ENCODE assay signal across 18 cellular contexts in the genomic region with DNA sequence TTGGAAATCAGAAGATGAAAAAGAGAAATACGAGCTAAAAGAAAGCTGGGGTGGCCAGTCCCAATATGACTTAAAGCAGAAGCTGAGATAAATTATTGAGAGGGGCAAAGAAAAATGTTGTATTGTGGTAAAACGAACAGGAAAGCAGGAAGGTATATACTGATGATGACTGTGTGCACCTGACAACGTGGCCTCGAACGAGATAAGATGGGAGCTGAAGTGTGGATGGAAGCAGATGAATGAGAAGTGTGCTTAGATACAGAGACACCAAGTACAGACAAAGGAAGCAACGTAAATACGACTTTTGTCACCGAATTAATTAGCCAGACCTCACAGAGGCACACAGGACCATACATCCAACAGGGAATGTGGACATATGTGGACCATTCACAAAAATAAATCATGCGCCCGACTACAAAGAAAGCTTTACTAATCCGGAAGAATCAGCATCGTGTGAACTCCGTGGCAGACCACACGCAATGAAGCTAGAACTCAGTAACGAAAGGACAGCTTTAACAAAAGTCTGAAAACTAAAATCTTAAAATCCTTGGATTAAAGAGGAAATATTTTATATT.
DNase-seq lines count a peak whose midpoint lies in the region; ATAC-seq and TF ChIP-seq lines count a peak whose summit lies in the region.
"Had no signal": no experiment of that assay in that cellular context is flagged by ENCODE, and none has a peak within 500 bp of the region (broad histone marks: within the 10 kb centered on the region; RNA-seq: fewer than 3 reads in every experiment).

No MANE protein-coding gene starts in this region.

- POLR2A ChIA-PET in activated CD4-positive, alpha-beta T cell treated with anti-CD3 and anti-CD28 coated beads for 36 hours (lab: Charles Lee), result interaction anchor here (0.5 to 1.1 kb wide), 3 partner anchors 21 to 218 kb away, joined by 3 to 5 read pairs (median 4); no protein-coding TSS in a partner anchor
- POLR2A ChIA-PET in IMR-90 (lab: Charles Lee; ENCODE audit: unreplicated experiment), result no interaction called here
- POLR2A ChIA-PET in naive thymus-derived CD8-positive, alpha-beta T cell (lab: Charles Lee), result interaction anchor here (0.7 to 1.7 kb wide), 13 partner anchors 9 to 100 kb away, joined by 3 to 9 read pairs (median 4); no protein-coding TSS in a partner anchor

- H3K9me3 ChIP-seq in IMR-90 (ENCODE audit: control insufficient read depth, insufficient read depth, low read length), result no peaks in the 10 kb centered on the region
- H3K9me3 ChIP-seq in neural progenitor cell (ENCODE audit: low read depth), result no peaks in the 10 kb centered on the region
- H3K9me3 ChIP-seq: esophagus muscularis mucosa, SK-N-SH, tibial artery had no signal

- H2BK20ac ChIP-seq in IMR-90 (ENCODE audit: low read depth, low read length), result peak overlapping the region; percentile 73

- no peaks in the 10 kb centered on the region for H4K20me1 ChIP-seq in IMR-90 (ENCODE audit: insufficient read depth, low read length)
- no peaks in the 10 kb centered on the region for H4K20me1 ChIP-seq in neural progenitor cell (ENCODE audit: low read depth)

- peaks cover 21% of the 10 kb centered on the region for H3K36me3 Mint-ChIP-seq in activated CD4-positive, alpha-beta T cell treated with anti-CD3 and anti-CD28 coated beads for 36 hours (ENCODE audit: low read depth)
- peaks cover 41% of the 10 kb centered on the region for H3K36me3 Mint-ChIP-seq in activated T-helper 2 cell treated with anti-CD3 and anti-CD28 coated beads, Interferon-gamma antibody, Interleukin-2, Interleukin-4, amounts not matched to agents 10 μg/mL and 5 μg/mL and 100 μg/mL, durations not matched to agents 14 hours and 24 hours and 36 hours (ENCODE audit: low read depth)
- peaks cover 0 to 3% (median 0%) of the 10 kb centered on the region in 3 donors for H3K36me3 Mint-ChIP-seq in naive thymus-derived CD8-positive, alpha-beta T cell
- H3K36me3 Mint-ChIP-seq in neural progenitor cell, result no peaks in the 10 kb centered on the region

- 83% methylated on average over 1 of the region's 15 CpGs; no CpG with 5 or more reads in 1 of the 2 experiments for WGBS in IMR-90 (ENCODE audit: extremely low coverage in 2 of 2, insufficient read length in 1 of 2), 2 experiments

- no peaks in the 10 kb centered on the region for H3K9me3 Mint-ChIP-seq in activated CD4-positive, alpha-beta T cell treated with anti-CD3 and anti-CD28 coated beads for 36 hours (ENCODE audit: low read depth)
- H3K9me3 Mint-ChIP-seq in activated T-helper 2 cell treated with anti-CD3 and anti-CD28 coated beads, Interferon-gamma antibody, Interleukin-2, Interleukin-4, amounts not matched to agents 10 μg/mL and 5 μg/mL and 100 μg/mL, durations not matched to agents 14 hours and 24 hours and 36 hours, result no peaks in the 10 kb centered on the region
- no peaks in the 10 kb centered on the region for H3K9me3 Mint-ChIP-seq in naive thymus-derived CD8-positive, alpha-beta T cell
- no peaks in the 10 kb centered on the region for H3K9me3 Mint-ChIP-seq in neural progenitor cell
- H3K9me3 Mint-ChIP-seq: GM23338 had no signal

- in situ Hi-C loops in IMR-90 (cut with MboI; ENCODE audit: low sequenced_read_pairs), result no loop called here

- DNase-seq in activated CD4-positive, alpha-beta T cell treated with anti-CD3 and anti-CD28 coated beads for 36 hours, result no peak
- no peak for DNase-seq in activated CD4-positive, alpha-beta T cell treated with anti-CD3 and anti-CD28 coated beads, Interleukin-2, amount 50 U/mL, for 48 hours
- DNase-seq in IMR-90 (no peak), neural progenitor cell (ENCODE audit: low spot score) (no peak), GM10266 (ENCODE audit: extremely low spot score) (no peak)
- DNase-seq in activated T-helper 2 cell treated with anti-CD3 and anti-CD28 coated beads, Interferon-gamma antibody, Interleukin-2, Interleukin-4, amounts not matched to agents 10 μg/mL and 5 μg/mL and 100 μg/mL, durations not matched to agents 14 hours and 24 hours and 36 hours (ENCODE audit: low spot score), result no peak
- peak in 1 of 10 donors; percentile 43 for DNase-seq in naive thymus-derived CD8-positive, alpha-beta T cell
- DNase-seq: DMS153, KG1, NCI-H1048, NCI-H774, SK-N-SH, tibial artery had no signal

- no peak for ATAC-seq in activated CD4-positive, alpha-beta T cell treated with anti-CD3 and anti-CD28 coated beads for 36 hours
- no peak for ATAC-seq in IMR-90 (ENCODE audit: low read depth)
- peak; percentile 41 to 56 for ATAC-seq in naive thymus-derived CD8-positive, alpha-beta T cell
- ATAC-seq in HG03045 (IDR thresholded peaks at IDR 0.05; ENCODE audit: unreplicated experiment), result no peak
- ATAC-seq: GM23338, Panc1 had no signal

- no peaks in the 10 kb centered on the region for H3F3A ChIP-seq in neural progenitor cell (ENCODE audit: low read depth)

- H2BK120ac ChIP-seq in IMR-90 (ENCODE audit: low read depth, low read length), result peak overlapping the region; percentile 90

- peak overlapping the region; percentile 92 for H3K14ac ChIP-seq in IMR-90 (replicated peaks; ENCODE audit: low read depth, low read length)

- H3K4me2 ChIP-seq in IMR-90 (ENCODE audit: low read depth, low read length) (no peak overlapping the region), neural progenitor cell (no peak overlapping the region)
- H3K4me2 ChIP-seq: GM23338, SK-N-SH, smooth muscle cell had no signal

- H3K4me3 ChIP-seq in IMR-90 (ENCODE audit: insufficient read depth, low read depth, low read length), result no peak overlapping the region
- H3K4me3 ChIP-seq in neural progenitor cell, result no peak overlapping the region
- H3K4me3 ChIP-seq: esophagus muscularis mucosa, GM23338, smooth muscle cell, tibial artery had no signal

- no TSS peak for BruUV-seq in IMR-90 (replicated peaks; lab: Mats Ljungman, UMichigan)

- H3K4me3 Mint-ChIP-seq in activated CD4-positive, alpha-beta T cell treated with anti-CD3 and anti-CD28 coated beads for 36 hours, result peak overlapping the region; percentile 6
- H3K4me3 Mint-ChIP-seq in activated T-helper 2 cell treated with anti-CD3 and anti-CD28 coated beads, Interferon-gamma antibody, Interleukin-2, Interleukin-4, amounts not matched to agents 10 μg/mL and 5 μg/mL and 100 μg/mL, durations not matched to agents 14 hours and 24 hours and 36 hours (ENCODE audit: low read depth), result peak overlapping the region; percentile 46
- H3K4me3 Mint-ChIP-seq in naive thymus-derived CD8-positive, alpha-beta T cell, result peak overlapping the region; percentile 27 to 83 (median 58)
- H3K4me3 Mint-ChIP-seq in neural progenitor cell, result no peak overlapping the region
- H3K4me3 Mint-ChIP-seq: GM23338 had no signal

- H3K27ac Mint-ChIP-seq in activated CD4-positive, alpha-beta T cell treated with anti-CD3 and anti-CD28 coated beads for 36 hours, result peak overlapping the region; percentile 79
- H3K27ac Mint-ChIP-seq in activated T-helper 2 cell treated with anti-CD3 and anti-CD28 coated beads, Interferon-gamma antibody, Interleukin-2, Interleukin-4, amounts not matched to agents 10 μg/mL and 5 μg/mL and 100 μg/mL, durations not matched to agents 14 hours and 24 hours and 36 hours, result peak overlapping the region; percentile 87
- H3K27ac Mint-ChIP-seq in naive thymus-derived CD8-positive, alpha-beta T cell, result peak overlapping the region; percentile 75 to 97 (median 86)
- no peak overlapping the region for H3K27ac Mint-ChIP-seq in neural progenitor cell
- H3K27ac Mint-ChIP-seq: GM23338 had no signal

- H4K91ac ChIP-seq in IMR-90 (ENCODE audit: insufficient read depth, low read depth, low read length), result peak overlapping the region; percentile 70

- CTCF ChIA-PET in activated CD4-positive, alpha-beta T cell treated with anti-CD3 and anti-CD28 coated beads for 36 hours (lab: Charles Lee), result interaction anchor here (0.7 to 2.2 kb wide), 12 partner anchors 11 to 135 kb away, joined by 3 to 8 read pairs (median 3); no protein-coding TSS in a partner anchor
- CTCF ChIA-PET in IMR-90 (lab: Yijun Ruan, JAX), result interaction anchor here (0.6 to 2.0 kb wide), 2 partner anchors 10 to 197 kb away, joined by 3 to 5 read pairs; no protein-coding TSS in a partner anchor

- H3K79me2 ChIP-seq in neural progenitor cell (ENCODE audit: low read depth), result no peaks in the 10 kb centered on the region

- H3K27ac ChIP-seq in IMR-90 (ENCODE audit: insufficient read depth, low read length) (no peak overlapping the region), neural progenitor cell (no peak overlapping the region)
- H3K27ac ChIP-seq: esophagus muscularis mucosa, tibial artery had no signal

- H2AFZ ChIP-seq in IMR-90 (replicated peaks; ENCODE audit: low read length, poor library complexity) (no peak overlapping the region), neural progenitor cell (replicated peaks) (no peak overlapping the region)
- H2AFZ ChIP-seq: GM23338 had no signal

- H3K4me1 ChIP-seq in IMR-90 (ENCODE audit: control insufficient read depth, insufficient read depth, low read length), result peaks cover 24% of the 10 kb centered on the region
- H3K4me1 ChIP-seq in neural progenitor cell, result no peaks in the 10 kb centered on the region
- H3K4me1 ChIP-seq: tibial artery had no signal

- no peak overlapping the region for H3K56ac ChIP-seq in IMR-90 (ENCODE audit: extremely low read depth, insufficient read depth, low read length)

- H2BK15ac ChIP-seq in IMR-90 (ENCODE audit: low read depth, low read length), result peak overlapping the region; percentile 89; the same call in 2 of the 3 replicates

- no peak overlapping the region for H2AK9ac ChIP-seq in IMR-90 (replicated peaks; ENCODE audit: low read depth, low read length, poor library complexity)

- no peak for TF ChIP-seq POLR2A in IMR-90 (IDR thresholded peaks at IDR 0.05; ENCODE audit: low read depth, low read length)

- H3K18ac ChIP-seq in IMR-90 (ENCODE audit: low read depth, low read length), result no peak overlapping the region

- H4K5ac ChIP-seq in IMR-90 (ENCODE audit: low read depth, low read length), result peak overlapping the region; percentile 53; the same call in 1 of the 2 replicates

- intact Hi-C loops in activated CD4-positive, alpha-beta T cell treated with anti-CD3 and anti-CD28 coated beads for 36 hours (cut with DNase I, micrococcal nuclease), result loop anchor here in 1 of 2 experiments (5.0 kb wide), 3 partner anchors 86 to 114 kb away; no protein-coding TSS in a partner anchor
- intact Hi-C loops in IMR-90 (cut with micrococcal nuclease), result no loop called here
- intact Hi-C loops in activated T-helper 2 cell treated with anti-CD3 and anti-CD28 coated beads, Interferon-gamma antibody, Interleukin-2, Interleukin-4, amounts not matched to agents 10 μg/mL and 5 μg/mL and 100 μg/mL, durations not matched to agents 14 hours and 24 hours and 36 hours (cut with micrococcal nuclease), result loop anchor here (2.0 kb wide), 1 partner anchor 55 kb away; no protein-coding TSS in a partner anchor

- no peaks in the 10 kb centered on the region for H3K36me3 ChIP-seq in IMR-90 (ENCODE audit: control insufficient read depth, insufficient read depth, low read length)
- no peaks in the 10 kb centered on the region for H3K36me3 ChIP-seq in neural progenitor cell
- H3K36me3 ChIP-seq: esophagus muscularis mucosa had no signal

- no peaks in the 10 kb centered on the region for H3K27me3 Mint-ChIP-seq in activated CD4-positive, alpha-beta T cell treated with anti-CD3 and anti-CD28 coated beads for 36 hours
- H3K27me3 Mint-ChIP-seq in activated T-helper 2 cell treated with anti-CD3 and anti-CD28 coated beads, Interferon-gamma antibody, Interleukin-2, Interleukin-4, amounts not matched to agents 10 μg/mL and 5 μg/mL and 100 μg/mL, durations not matched to agents 14 hours and 24 hours and 36 hours (ENCODE audit: low read depth), result no peaks in the 10 kb centered on the region
- H3K27me3 Mint-ChIP-seq in naive thymus-derived CD8-positive, alpha-beta T cell, result no peaks in the 10 kb centered on the region
- no peaks in the 10 kb centered on the region for H3K27me3 Mint-ChIP-seq in neural progenitor cell (ENCODE audit: insufficient read depth, low read depth)

- H3K4ac ChIP-seq in IMR-90 (ENCODE audit: low read depth, low read length), result peak overlapping the region; percentile 68

- H3K4me1 Mint-ChIP-seq in activated CD4-positive, alpha-beta T cell treated with anti-CD3 and anti-CD28 coated beads for 36 hours, result peaks cover 75% of the 10 kb centered on the region
- H3K4me1 Mint-ChIP-seq in activated T-helper 2 cell treated with anti-CD3 and anti-CD28 coated beads, Interferon-gamma antibody, Interleukin-2, Interleukin-4, amounts not matched to agents 10 μg/mL and 5 μg/mL and 100 μg/mL, durations not matched to agents 14 hours and 24 hours and 36 hours (ENCODE audit: low read depth), result peaks cover 70% of the 10 kb centered on the region
- H3K4me1 Mint-ChIP-seq in naive thymus-derived CD8-positive, alpha-beta T cell, result peaks cover 25 to 75% (median 69%) of the 10 kb centered on the region in 4 donors
- H3K4me1 Mint-ChIP-seq in neural progenitor cell, result no peaks in the 10 kb centered on the region

- peaks cover 27 to 62% of the 10 kb centered on the region in 2 experiments for H3K79me1 ChIP-seq in IMR-90 (ENCODE audit: low read depth in 1 of 2, low read length in 2 of 2)

- dilution Hi-C loops in IMR-90 (cut with HindIII; ENCODE audit: low sequenced_read_pairs, unreplicated experiment), result no loop called here

- peak overlapping the region; percentile 23 to 71; a peak in 3 of 4 replicates for H4K8ac ChIP-seq in IMR-90 (ENCODE audit: low read depth in 2 of 2, low read length in 2 of 2)

- TF ChIP-seq CTCF in IMR-90 (conservative IDR thresholded peaks at IDR 0.05; ENCODE audit: low read depth, low read length) (no peak), neural progenitor cell (IDR thresholded peaks at IDR 0.05) (no peak), GM10266 (IDR thresholded peaks at IDR 0.05; ENCODE audit: control insufficient read depth, insufficient read depth, low read depth, missing control alignments) (no peak)

- H2BK5ac ChIP-seq in IMR-90 (ENCODE audit: low read depth, low read length, poor library complexity, severe bottlenecking), result no peak overlapping the region

- H3K27me3 ChIP-seq in IMR-90 (ENCODE audit: control insufficient read depth, insufficient read depth, low read length) (no peaks in the 10 kb centered on the region), neural progenitor cell (no peaks in the 10 kb centered on the region)
- H3K27me3 ChIP-seq: esophagus muscularis mucosa, tibial artery had no signal

- no peak for TF ChIP-seq RAD21 in IMR-90 (IDR thresholded peaks at IDR 0.05; ENCODE audit: low read length)

- peak overlapping the region; percentile 41 for H3K23ac ChIP-seq in IMR-90 (ENCODE audit: low read depth, low read length)

- H3K9ac ChIP-seq in IMR-90 (ENCODE audit: low read depth, low read length) (no peak overlapping the region), neural progenitor cell (no peak overlapping the region)
- H3K9ac ChIP-seq: SK-N-SH had no signal

- H2AK5ac ChIP-seq in IMR-90 (ENCODE audit: low read depth, low read length), result peak overlapping the region; percentile 92

- peaks cover 26% of the 10 kb centered on the region for H3K9me1 ChIP-seq in IMR-90 (ENCODE audit: insufficient read depth, low read length)

Comparison
In these comparisons a context has a peak if more than half of its experiments do, and no peak if none do; other contexts are left out.
1. ATAC-seq: peak in naive thymus-derived CD8-positive, alpha-beta T cell (2 of 2); none in activated CD4-positive, alpha-beta T cell treated with anti-CD3 and anti-CD28 coated beads for 36 hours (single experiment), IMR-90 (single experiment) and HG03045 (single experiment).